Comparison of ENCODE assay signal across 20 cellular contexts in the genomic region with DNA sequence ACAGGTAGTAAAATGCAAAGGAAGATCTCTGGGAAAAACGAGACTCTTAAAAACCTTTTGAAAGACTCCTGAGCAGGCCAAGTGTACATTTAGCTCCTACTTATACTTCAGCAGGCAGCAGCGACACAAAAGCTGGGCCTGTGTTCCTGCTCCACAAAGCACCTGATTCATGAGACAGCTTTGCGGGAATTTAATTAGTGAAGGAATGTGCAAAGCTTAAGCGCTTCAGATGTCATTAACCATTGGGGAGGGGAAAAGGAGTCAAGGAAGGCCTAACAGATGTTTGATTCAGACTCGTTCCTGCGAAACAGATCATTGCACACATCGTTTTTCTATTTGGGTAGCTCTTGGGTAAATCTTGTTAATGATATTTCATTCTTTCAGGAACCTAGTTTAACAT.
DNase-seq lines count a peak whose midpoint lies in the region; FAIRE-seq and TF ChIP-seq lines count a peak whose summit lies in the region.
"Had no signal": no experiment of that assay in that cellular context is flagged by ENCODE, and none has a peak within 500 bp of the region (broad histone marks: within the 10 kb centered on the region; RNA-seq: fewer than 3 reads in every experiment).

No MANE protein-coding gene starts in this region.

- H4K20me1 ChIP-seq in H1 (replicated peaks in 1 of 2; ENCODE audit: control insufficient read depth in 1 of 2, insufficient read depth in 2 of 2, low read length in 2 of 2) = no peaks in the 10 kb centered on the region

- no peak overlapping the region for H4K5ac ChIP-seq in H1 (ENCODE audit: insufficient read length, low read depth, low read length)

- no peaks in the 10 kb centered on the region for H3K79me1 ChIP-seq in H1 (ENCODE audit: low read depth, low read length)

- no peaks in the 10 kb centered on the region for H3K23me2 ChIP-seq in H1 (ENCODE audit: low read depth, low read length)

- H2BK15ac ChIP-seq in H1 (ENCODE audit: low read length) = no peak overlapping the region

- peak; percentile 7 for FAIRE-seq in H1 (lab: Jason Lieb, UNC)
- FAIRE-seq: GM19239 had no signal

- H3K36me3 ChIP-seq in H1 (ENCODE audit: control insufficient read depth in 2 of 4, insufficient read depth in 4 of 4, low read length in 3 of 4) (no peaks in the 10 kb centered on the region), mesodermal cell (ENCODE audit: control insufficient read depth, insufficient read depth, low read length) (no peaks in the 10 kb centered on the region), thyroid gland (no peaks in the 10 kb centered on the region)
- H3K36me3 ChIP-seq: gastroesophageal sphincter, upper lobe of left lung had no signal

- H2BK5ac ChIP-seq in H1 (ENCODE audit: low read depth, low read length) = no peak overlapping the region

- POLR2A ChIA-PET in H1 (lab: Charles Lee; ENCODE audit: partially characterized antibody) = no interaction called here

- no peak overlapping the region for H3K56ac ChIP-seq in H1 (replicated peaks; ENCODE audit: insufficient read length, low read depth, low read length)

- H3K9ac ChIP-seq in H1 (replicated peaks in 1 of 4; ENCODE audit: extremely low read depth in 1 of 4, low read depth in 3 of 4, low read length in 3 of 4) = no peak overlapping the region

- H2BK20ac ChIP-seq in H1 (ENCODE audit: low read length) = no peak overlapping the region

- no peak overlapping the region for H2BK12ac ChIP-seq in H1 (ENCODE audit: low read depth, low read length)

- H2BK120ac ChIP-seq in H1 (replicated peaks; ENCODE audit: low read depth, low read length) = no peak overlapping the region

- no peak overlapping the region for H4K8ac ChIP-seq in H1 (ENCODE audit: extremely low read depth, insufficient read depth, low read length)

- no peaks in the 10 kb centered on the region for H3K79me2 ChIP-seq in H1 (ENCODE audit: control insufficient read depth in 1 of 2, insufficient read depth in 2 of 2, low read length in 2 of 2)

- TF ChIP-seq EP300 in H1 (IDR thresholded peaks at IDR 0.05; ENCODE audit: borderline replicate concordance in 1 of 2, low read depth in 2 of 2, low read length in 2 of 2) = no peak

- H3K27ac ChIP-seq in H1 (ENCODE audit: low read depth, low read length) (no peak overlapping the region), mesodermal cell (ENCODE audit: low read depth, low read length, severe bottlenecking) (peak overlapping the region; percentile 4), thyroid gland (no peak overlapping the region)
- H3K27ac ChIP-seq: gastroesophageal sphincter, upper lobe of left lung had no signal

- CTCF ChIA-PET in H1 (lab: Charles Lee; ENCODE audit: partially characterized antibody) = interaction anchor here (1.3 kb wide), 1 partner anchor 298 kb away, joined by 3 read pairs; no protein-coding TSS in a partner anchor

- H3K9me3 ChIP-seq in H1 (ENCODE audit: insufficient read depth in 2 of 2, low read depth in 1 of 2, low read length in 1 of 2) (no peaks in the 10 kb centered on the region; a peak in 1 of 4 replicates), mesodermal cell (ENCODE audit: control insufficient read depth, low read length) (no peaks in the 10 kb centered on the region), thyroid gland (no peaks in the 10 kb centered on the region)
- H3K9me3 ChIP-seq: gastroesophageal sphincter, upper lobe of left lung had no signal

- no peak for TF ChIP-seq POLR2A in H1 (IDR thresholded peaks at IDR 0.05; ENCODE audit: control extremely low read depth in 1 of 2, low read depth in 2 of 2, low read length in 2 of 2)
- TF ChIP-seq POLR2A in thyroid gland (IDR thresholded peaks at IDR 0.05) = no peak

- no peak overlapping the region for H4K91ac ChIP-seq in H1 (replicated peaks; ENCODE audit: insufficient read length, low read length)

- no peak for TF ChIP-seq RAD21 in H1 (IDR thresholded peaks at IDR 0.05 in 1 of 2, conservative IDR thresholded peaks at IDR 0.05 in 1 of 2; ENCODE audit: low read depth in 2 of 2, low read length in 2 of 2)

- 75% methylated on average over 7 of the region's 7 CpGs; no CpG with 5 or more reads in 1 of the 2 experiments for WGBS in H1 (ENCODE audit: extremely low coverage in 1 of 2, insufficient coverage in 1 of 2, insufficient read length in 1 of 2, insufficient replicate concordance in 2 of 2, low coverage in 1 of 2, low lambda C conversion rate in 2 of 2, missing lambda C conversion rate in 1 of 2), 2 experiments
- 67 to 82% methylated on average over 4 to 5 of the region's 7 CpGs for WGBS in mesodermal cell (ENCODE audit: insufficient coverage in 2 of 2), 2 experiments
- WGBS in thyroid gland, 2 donors = 55 to 66% methylated on average over 7 of the region's 7 CpGs

- no peak overlapping the region for H3K18ac ChIP-seq in H1 (ENCODE audit: extremely low read depth, low read length)

- H2AFZ ChIP-seq in H1 (ENCODE audit: low read length) = peak overlapping the region; percentile 76

- no peak overlapping the region for H3K14ac ChIP-seq in H1 (ENCODE audit: insufficient read length)

- DNase-seq in NCI-H2171 treated with DMSO at 0.1 percent for 48 hours (lab: John Stamatoyannopoulos, UW) = peak; percentile 32
- no peak for DNase-seq in NCI-H2171 (lab: John Stamatoyannopoulos, UW)
- DNase-seq in H1 (ENCODE audit: low read depth in 1 of 2, low spot score in 2 of 2) = no peak
- no peak for DNase-seq in thyroid gland
- no peak for DNase-seq in amniotic stem cell (lab: John Stamatoyannopoulos, UW)
- DNase-seq in SIG-M5 treated with dmso at 0.1 percent for 504 hours (lab: John Stamatoyannopoulos, UW; ENCODE audit: unreplicated experiment) = no peak
- no peak for DNase-seq in NK-92 (lab: John Stamatoyannopoulos, UW; ENCODE audit: unreplicated experiment)
- DNase-seq: activated CD4-positive, alpha-beta T cell treated with anti-CD3 and anti-CD28 coated beads for 4 hours; activated effector memory CD4-positive, alpha-beta T cell treated with Interleukin-2 at 50 U/mL for 16 hours; GDM1; HCEC 1CT; left ventricle myocardium superior; NCI-H1105 treated with DMSO at 0.1 percent for 48 hours; NCI-H2227 treated with DMSO at 0.1 percent for 48 hours; stimulated activated CD4-positive, alpha-beta T cell treated with anti-CD3 and anti-CD28 coated beads, Interleukin-1b, Interleukin-23, amount 100 ng/mL, for 48 hours; SW 1271; upper lobe of left lung had no signal

- TF ChIP-seq CTCF in H1 (IDR thresholded peaks at IDR 0.05; ENCODE audit: control extremely low read depth in 1 of 3, insufficient read depth in 1 of 3, low read depth in 1 of 3, low read length in 3 of 3) (no peak), thyroid gland (IDR thresholded peaks at IDR 0.05) (no peak)

- H3K27me3 ChIP-seq in H1 (replicated peaks in 1 of 4; ENCODE audit: control insufficient read depth in 3 of 4, extremely low read depth in 1 of 4, insufficient read depth in 3 of 4, low read length in 3 of 4) (no peaks in the 10 kb centered on the region), thyroid gland (no peaks in the 10 kb centered on the region)
- H3K27me3 ChIP-seq: gastroesophageal sphincter, upper lobe of left lung had no signal

- no peak overlapping the region for H3K4ac ChIP-seq in H1 (replicated peaks; ENCODE audit: insufficient read length, low read depth, low read length)

- H2AK5ac ChIP-seq in H1 (ENCODE audit: low read depth, low read length) = no peak overlapping the region

- no peak overlapping the region for H3K4me2 ChIP-seq in H1 (ENCODE audit: insufficient read depth in 1 of 2, low read depth in 2 of 2, low read length in 2 of 2)

- H3K4me3 ChIP-seq in H1 (ENCODE audit: extremely low read depth in 1 of 4, insufficient read depth in 2 of 4, low read depth in 3 of 4, low read length in 4 of 4) (no peak overlapping the region), mesodermal cell (ENCODE audit: extremely low read depth, insufficient read depth, low read length, poor library complexity, severe bottlenecking) (no peak overlapping the region), thyroid gland (replicated peaks in 1 of 3) (no peak overlapping the region)
- H3K4me3 ChIP-seq: gastroesophageal sphincter, upper lobe of left lung had no signal

- no peaks in the 10 kb centered on the region for H3K4me1 ChIP-seq in H1 (replicated peaks in 1 of 4; ENCODE audit: control insufficient read depth in 3 of 4, insufficient read depth in 4 of 4, low read length in 3 of 4)
- peaks cover 21% of the 10 kb centered on the region for H3K4me1 ChIP-seq in mesodermal cell (ENCODE audit: control insufficient read depth, insufficient read depth, low read length, poor library complexity, severe bottlenecking)
- H3K4me1 ChIP-seq in thyroid gland = peaks cover 0 to 10% of the 10 kb centered on the region in 2 donors

- no peak overlapping the region for H3K23ac ChIP-seq in H1 (ENCODE audit: insufficient read length)

- intact Hi-C loops in thyroid gland (cut with DNase I) = no loop called here

TF ChIP-seq in H1, 55 proteins besides CTCF, POLR2A, EP300 and RAD21:
- TF ChIP-seq BRCA1 (IDR thresholded peaks at IDR 0.05; ENCODE audit: low read depth, low read length) (no peak), TEAD4 (IDR thresholded peaks at IDR 0.05; ENCODE audit: low read depth, low read length) (peak; percentile 21; the same call in 1 of the 2 replicates)
